ENCODE assay signal across 1 cellular context in the genomic region with DNA sequence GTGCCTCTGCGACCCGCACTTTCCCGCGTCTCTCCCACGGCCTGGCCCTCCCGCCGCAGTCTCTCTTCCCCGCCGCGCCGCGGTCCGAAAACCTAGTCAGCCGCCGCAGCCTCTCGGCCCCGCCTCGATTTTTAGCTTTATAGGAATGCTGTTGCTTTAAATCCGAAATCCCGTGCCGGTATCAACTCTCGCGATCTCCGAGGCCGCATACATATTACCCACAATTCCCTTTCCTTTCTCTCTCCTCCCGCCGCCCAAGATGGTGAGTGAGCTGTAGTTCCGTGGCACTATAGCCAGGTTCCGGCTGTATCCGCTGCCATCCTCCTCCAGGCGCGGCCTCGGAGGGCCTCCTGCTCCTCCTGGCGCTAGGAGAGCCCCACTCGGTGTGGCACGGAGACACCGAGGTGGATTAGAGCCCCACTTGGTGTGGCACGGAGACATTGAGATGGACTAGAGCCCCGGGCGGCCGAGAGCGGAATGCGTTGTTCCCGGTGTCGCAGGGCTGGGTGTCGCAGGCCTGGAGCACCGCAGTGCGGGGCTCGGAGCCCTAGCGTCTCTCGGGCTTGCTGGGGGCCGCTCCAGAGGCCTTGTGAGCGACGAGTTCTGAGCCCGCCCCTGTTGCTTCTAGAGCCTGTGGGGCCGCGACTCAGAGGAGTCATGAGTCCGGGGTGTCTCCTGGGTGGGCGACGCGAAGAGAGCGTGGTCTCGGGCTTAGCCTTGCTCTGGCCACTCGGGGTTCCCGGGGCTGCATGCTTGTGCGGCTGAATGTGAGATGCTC.
TF ChIP-seq lines count a peak whose summit lies in the region.

MED22 (minus strand) TSS at position 147 of the 778 bp plus-strand sequence. CDS start 1,469 bp downstream, outside the sequence.
RPL7A (plus strand) TSS at position 234 of the 778 bp plus-strand sequence; CDS start at position 260, 26 bp downstream.

TF ChIP-seq in H1, 55 proteins besides CTCF, POLR2A, EP300 and RAD21:
- no peak for TF ChIP-seq FOSL1 (IDR thresholded peaks at IDR 0.05; ENCODE audit: insufficient read depth, low read depth, low read length)
- peak; percentile 98 for TF ChIP-seq CHD2 (IDR thresholded peaks at IDR 0.05; ENCODE audit: low read length)
- TF ChIP-seq SAP30 (IDR thresholded peaks at IDR 0.05; ENCODE audit: insufficient read depth, insufficient replicate concordance, low read length), result no peak
- TF ChIP-seq TBP (IDR thresholded peaks at IDR 0.05; ENCODE audit: low read depth, low read length), result peak; percentile 97
- TF ChIP-seq CHD1 (IDR thresholded peaks at IDR 0.05; ENCODE audit: low read depth, low read length), result no peak
- no peak for TF ChIP-seq SUZ12 (IDR thresholded peaks at IDR 0.05; ENCODE audit: low read length)
- TF ChIP-seq TAF1 (IDR thresholded peaks at IDR 0.05; ENCODE audit: low read depth, low read length), result peak; percentile 99
- TF ChIP-seq EGR1 (IDR thresholded peaks at IDR 0.05; ENCODE audit: borderline replicate concordance, low read depth, low read length), result no peak
- TF ChIP-seq KDM5A (IDR thresholded peaks at IDR 0.05; ENCODE audit: low read length), result no peak
- TF ChIP-seq HDAC2 (IDR thresholded peaks at IDR 0.05; ENCODE audit: borderline replicate concordance in 1 of 2, low read depth in 2 of 2, low read length in 2 of 2), result no peak
- TF ChIP-seq SRF (IDR thresholded peaks at IDR 0.05; ENCODE audit: low read depth, low read length), result no peak
- TF ChIP-seq TEAD4 (IDR thresholded peaks at IDR 0.05; ENCODE audit: low read depth, low read length), result 0 out of 2 replicates have a peak, but pooled peaks have one; percentile 29
- TF ChIP-seq CEBPB (IDR thresholded peaks at IDR 0.05; ENCODE audit: low read depth, low read length), result no peak
- no peak for TF ChIP-seq HDAC6 (IDR thresholded peaks at IDR 0.05; ENCODE audit: low read depth, low read length)
- TF ChIP-seq YY1 (IDR thresholded peaks at IDR 0.05; ENCODE audit: low read depth, low read length), result peak; percentile 86
- TF ChIP-seq BCL11A (IDR thresholded peaks at IDR 0.05; ENCODE audit: low read depth in 2 of 2, low read length in 2 of 2), result no peak
- TF ChIP-seq CREB1 (IDR thresholded peaks at IDR 0.05), result no peak
- no peak for TF ChIP-seq CBX8 (IDR thresholded peaks at IDR 0.05; ENCODE audit: borderline replicate concordance, low read depth, low read length)
- no peak for TF ChIP-seq NRF1 (IDR thresholded peaks at IDR 0.05; ENCODE audit: low read depth, low read length)
- no peak for TF ChIP-seq ASH2L (IDR thresholded peaks at IDR 0.05; ENCODE audit: low read length)
- TF ChIP-seq GTF2F1 (IDR thresholded peaks at IDR 0.05; ENCODE audit: borderline replicate concordance, low read depth, low read length), result no peak; the same call in 1 of the 2 replicates
- TF ChIP-seq TCF12 (IDR thresholded peaks at IDR 0.05; ENCODE audit: low read depth, low read length), result 0 out of 2 replicates have a peak, but pooled peaks have one; percentile 25
- TF ChIP-seq CTBP2 (IDR thresholded peaks at IDR 0.05; ENCODE audit: borderline replicate concordance, insufficient read depth, insufficient read length, low read length), result no peak
- TF ChIP-seq RFX5 (IDR thresholded peaks at IDR 0.05; ENCODE audit: borderline replicate concordance, low read depth, low read length), result no peak
- no peak for TF ChIP-seq SIRT6 (IDR thresholded peaks at IDR 0.05; ENCODE audit: low read length)
- TF ChIP-seq JUN (IDR thresholded peaks at IDR 0.05; ENCODE audit: low read depth, low read length), result no peak
- peak; percentile 99 for TF ChIP-seq TAF7 (optimal IDR thresholded peaks at IDR 0.05; ENCODE audit: borderline replicate concordance, low read depth, low read length)
- no peak for TF ChIP-seq NANOG (IDR thresholded peaks at IDR 0.05; ENCODE audit: insufficient read depth, low read depth, low read length, poor library complexity, severe bottlenecking)
- no peak for TF ChIP-seq ZNF274 (IDR thresholded peaks at IDR 0.05; ENCODE audit: borderline replicate concordance, extremely low read depth, low read length)
- peak; percentile 53; the same call in 1 of the 2 replicates for TF ChIP-seq MAX (IDR thresholded peaks at IDR 0.05)
- no peak for TF ChIP-seq KDM1A (IDR thresholded peaks at IDR 0.05; ENCODE audit: borderline replicate concordance, low read length)
- peak; percentile 96 for TF ChIP-seq PHF8 (conservative IDR thresholded peaks at IDR 0.05; ENCODE audit: low read depth, low read length)
- TF ChIP-seq SIN3A (conservative IDR thresholded peaks at IDR 0.05 in 1 of 2, IDR thresholded peaks at IDR 0.05 in 1 of 2; ENCODE audit: low read depth in 1 of 2, low read length in 2 of 2), result peak in 1 of 2 experiments; percentile 55; a peak in 2 of 4 replicates
- no peak for TF ChIP-seq SP2 (IDR thresholded peaks at IDR 0.05; ENCODE audit: low read length)
- TF ChIP-seq CHD7 (IDR thresholded peaks at IDR 0.05; ENCODE audit: insufficient replicate concordance, low read length), result no peak
- no peak for TF ChIP-seq POU5F1 (IDR thresholded peaks at IDR 0.05; ENCODE audit: low read depth, low read length)
- TF ChIP-seq POLR2AphosphoS5 (IDR thresholded peaks at IDR 0.05; ENCODE audit: low read depth, low read length), result peak; percentile 100
- TF ChIP-seq BACH1 (IDR thresholded peaks at IDR 0.05; ENCODE audit: low read length), result no peak
- TF ChIP-seq CBX5 (IDR thresholded peaks at IDR 0.05; ENCODE audit: low read depth, low read length), result no peak
- TF ChIP-seq RXRA (IDR thresholded peaks at IDR 0.05; ENCODE audit: insufficient read depth, low read depth, low read length), result no peak
- no peak for TF ChIP-seq RNF2 (IDR thresholded peaks at IDR 0.05; ENCODE audit: borderline replicate concordance, low read depth, low read length, missing control alignments, poor library complexity, severe bottlenecking)
- TF ChIP-seq KDM4A (IDR thresholded peaks at IDR 0.05; ENCODE audit: low read depth, low read length, severe bottlenecking), result peak; percentile 67
- TF ChIP-seq, protein P1, sequence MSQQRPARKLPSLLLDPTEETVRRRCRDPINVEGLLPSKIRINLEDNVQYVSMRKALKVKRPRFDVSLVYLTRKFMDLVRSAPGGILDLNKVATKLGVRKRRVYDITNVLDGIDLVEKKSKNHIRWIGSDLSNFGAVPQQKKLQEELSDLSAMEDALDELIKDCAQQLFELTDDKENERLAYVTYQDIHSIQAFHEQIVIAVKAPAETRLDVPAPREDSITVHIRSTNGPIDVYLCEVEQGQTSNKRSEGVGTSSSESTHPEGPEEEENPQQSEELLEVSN (IDR thresholded peaks at IDR 0.05), result no peak
- TF ChIP-seq EZH2 (IDR thresholded peaks at IDR 0.05; ENCODE audit: low read depth, low read length, severe bottlenecking), result no peak
- TF ChIP-seq SIX5 (IDR thresholded peaks at IDR 0.05; ENCODE audit: low read depth, low read length), result no peak
- TF ChIP-seq SP1 (IDR thresholded peaks at IDR 0.05; ENCODE audit: low read depth, low read length), result peak; percentile 64; the same call in 1 of the 2 replicates
- peak; percentile 92 for TF ChIP-seq BRCA1 (IDR thresholded peaks at IDR 0.05; ENCODE audit: low read depth, low read length)
- TF ChIP-seq, protein P2, sequence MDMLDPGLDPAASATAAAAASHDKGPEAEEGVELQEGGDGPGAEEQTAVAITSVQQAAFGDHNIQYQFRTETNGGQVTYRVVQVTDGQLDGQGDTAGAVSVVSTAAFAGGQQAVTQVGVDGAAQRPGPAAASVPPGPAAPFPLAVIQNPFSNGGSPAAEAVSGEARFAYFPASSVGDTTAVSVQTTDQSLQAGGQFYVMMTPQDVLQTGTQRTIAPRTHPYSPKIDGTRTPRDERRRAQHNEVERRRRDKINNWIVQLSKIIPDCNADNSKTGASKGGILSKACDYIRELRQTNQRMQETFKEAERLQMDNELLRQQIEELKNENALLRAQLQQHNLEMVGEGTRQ (IDR thresholded peaks at IDR 0.05; ENCODE audit: low read length), result no peak
- no peak; the same call in 1 of the 2 replicates for TF ChIP-seq JUND (IDR thresholded peaks at IDR 0.05; ENCODE audit: low read length)
- TF ChIP-seq, protein P3, sequence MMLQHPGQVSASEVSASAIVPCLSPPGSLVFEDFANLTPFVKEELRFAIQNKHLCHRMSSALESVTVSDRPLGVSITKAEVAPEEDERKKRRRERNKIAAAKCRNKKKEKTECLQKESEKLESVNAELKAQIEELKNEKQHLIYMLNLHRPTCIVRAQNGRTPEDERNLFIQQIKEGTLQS (IDR thresholded peaks at IDR 0.05; ENCODE audit: insufficient read depth, low read depth, low read length), result no peak
- TF ChIP-seq GABPA (IDR thresholded peaks at IDR 0.05; ENCODE audit: borderline replicate concordance, insufficient read depth, low read length), result no peak
- no peak for TF ChIP-seq RBBP5 (IDR thresholded peaks at IDR 0.05; ENCODE audit: borderline replicate concordance, low read depth, low read length)
- TF ChIP-seq ATF2 (IDR thresholded peaks at IDR 0.05; ENCODE audit: low read length), result peak; percentile 85
- TF ChIP-seq SP4 (IDR thresholded peaks at IDR 0.05; ENCODE audit: low read length), result no peak
- TF ChIP-seq MAFK (IDR thresholded peaks at IDR 0.05; ENCODE audit: low read depth, low read length), result no peak; the same call in 1 of the 2 replicates
